Comparison of ENCODE assay signal across 2 cellular contexts in the genomic region with DNA sequence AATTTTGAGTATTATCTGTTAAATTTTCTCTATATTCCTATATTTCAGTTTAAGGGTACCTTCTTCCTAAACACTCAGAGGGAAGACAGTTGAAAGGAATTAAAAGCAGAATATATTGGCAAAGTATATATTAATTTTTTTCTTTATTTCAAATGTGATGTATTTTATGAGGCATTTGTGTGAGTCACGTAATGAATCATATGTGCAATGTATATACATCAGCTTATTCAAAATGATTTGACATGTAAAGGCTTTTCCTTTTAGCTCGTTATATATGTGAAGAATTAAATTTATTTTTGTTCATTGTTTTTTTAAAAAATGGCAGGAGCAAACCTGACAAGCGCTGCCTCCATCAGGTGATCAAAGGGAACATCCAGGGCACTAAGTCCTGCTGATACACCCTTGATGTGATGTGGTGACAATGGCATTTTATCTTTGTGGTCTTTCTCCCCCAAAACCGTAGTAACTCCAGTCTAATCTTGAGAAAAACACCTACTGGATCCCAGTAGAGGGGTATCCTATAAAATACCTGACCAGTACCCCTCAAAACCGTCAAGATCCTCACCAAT.
TF ChIP-seq lines count a peak whose summit lies in the region.

No MANE protein-coding gene starts in this region.

TF ChIP-seq in IMR-90, 13 proteins besides CTCF, POLR2A, EP300 and RAD21:
- TF ChIP-seq FOS (IDR thresholded peaks at IDR 0.05; ENCODE audit: low read depth, low read length) (peak; percentile 37; the same call in 1 of the 2 replicates), RCOR1 (IDR thresholded peaks at IDR 0.05; ENCODE audit: insufficient replicate concordance, low read length) (no peak), CEBPB (IDR thresholded peaks at IDR 0.05; ENCODE audit: low read depth, low read length) (no peak)

TF ChIP-seq in H1, 55 proteins besides CTCF, POLR2A, EP300 and RAD21:
- TF ChIP-seq NRF1 (IDR thresholded peaks at IDR 0.05; ENCODE audit: low read depth, low read length) (no peak), ASH2L (IDR thresholded peaks at IDR 0.05; ENCODE audit: low read length) (no peak), RBBP5 (IDR thresholded peaks at IDR 0.05; ENCODE audit: borderline replicate concordance, low read depth, low read length) (no peak), RFX5 (IDR thresholded peaks at IDR 0.05; ENCODE audit: borderline replicate concordance, low read depth, low read length) (no peak), SP2 (IDR thresholded peaks at IDR 0.05; ENCODE audit: low read length) (no peak), SRF (IDR thresholded peaks at IDR 0.05; ENCODE audit: low read depth, low read length) (no peak), JUND (IDR thresholded peaks at IDR 0.05; ENCODE audit: low read length) (no peak), E2F6 (IDR thresholded peaks at IDR 0.05) (no peak), TAF7 (optimal IDR thresholded peaks at IDR 0.05; ENCODE audit: borderline replicate concordance, low read depth, low read length) (no peak), CTBP2 (IDR thresholded peaks at IDR 0.05; ENCODE audit: borderline replicate concordance, insufficient read depth, insufficient read length, low read length) (no peak), ZNF274 (IDR thresholded peaks at IDR 0.05; ENCODE audit: borderline replicate concordance, extremely low read depth, low read length) (no peak), SP4 (IDR thresholded peaks at IDR 0.05; ENCODE audit: low read length) (no peak), TAF1 (IDR thresholded peaks at IDR 0.05; ENCODE audit: low read depth, low read length) (no peak), CBX5 (IDR thresholded peaks at IDR 0.05; ENCODE audit: low read depth, low read length) (no peak), CHD1 (IDR thresholded peaks at IDR 0.05; ENCODE audit: low read depth, low read length) (no peak)
- TF ChIP-seq, protein P1, sequence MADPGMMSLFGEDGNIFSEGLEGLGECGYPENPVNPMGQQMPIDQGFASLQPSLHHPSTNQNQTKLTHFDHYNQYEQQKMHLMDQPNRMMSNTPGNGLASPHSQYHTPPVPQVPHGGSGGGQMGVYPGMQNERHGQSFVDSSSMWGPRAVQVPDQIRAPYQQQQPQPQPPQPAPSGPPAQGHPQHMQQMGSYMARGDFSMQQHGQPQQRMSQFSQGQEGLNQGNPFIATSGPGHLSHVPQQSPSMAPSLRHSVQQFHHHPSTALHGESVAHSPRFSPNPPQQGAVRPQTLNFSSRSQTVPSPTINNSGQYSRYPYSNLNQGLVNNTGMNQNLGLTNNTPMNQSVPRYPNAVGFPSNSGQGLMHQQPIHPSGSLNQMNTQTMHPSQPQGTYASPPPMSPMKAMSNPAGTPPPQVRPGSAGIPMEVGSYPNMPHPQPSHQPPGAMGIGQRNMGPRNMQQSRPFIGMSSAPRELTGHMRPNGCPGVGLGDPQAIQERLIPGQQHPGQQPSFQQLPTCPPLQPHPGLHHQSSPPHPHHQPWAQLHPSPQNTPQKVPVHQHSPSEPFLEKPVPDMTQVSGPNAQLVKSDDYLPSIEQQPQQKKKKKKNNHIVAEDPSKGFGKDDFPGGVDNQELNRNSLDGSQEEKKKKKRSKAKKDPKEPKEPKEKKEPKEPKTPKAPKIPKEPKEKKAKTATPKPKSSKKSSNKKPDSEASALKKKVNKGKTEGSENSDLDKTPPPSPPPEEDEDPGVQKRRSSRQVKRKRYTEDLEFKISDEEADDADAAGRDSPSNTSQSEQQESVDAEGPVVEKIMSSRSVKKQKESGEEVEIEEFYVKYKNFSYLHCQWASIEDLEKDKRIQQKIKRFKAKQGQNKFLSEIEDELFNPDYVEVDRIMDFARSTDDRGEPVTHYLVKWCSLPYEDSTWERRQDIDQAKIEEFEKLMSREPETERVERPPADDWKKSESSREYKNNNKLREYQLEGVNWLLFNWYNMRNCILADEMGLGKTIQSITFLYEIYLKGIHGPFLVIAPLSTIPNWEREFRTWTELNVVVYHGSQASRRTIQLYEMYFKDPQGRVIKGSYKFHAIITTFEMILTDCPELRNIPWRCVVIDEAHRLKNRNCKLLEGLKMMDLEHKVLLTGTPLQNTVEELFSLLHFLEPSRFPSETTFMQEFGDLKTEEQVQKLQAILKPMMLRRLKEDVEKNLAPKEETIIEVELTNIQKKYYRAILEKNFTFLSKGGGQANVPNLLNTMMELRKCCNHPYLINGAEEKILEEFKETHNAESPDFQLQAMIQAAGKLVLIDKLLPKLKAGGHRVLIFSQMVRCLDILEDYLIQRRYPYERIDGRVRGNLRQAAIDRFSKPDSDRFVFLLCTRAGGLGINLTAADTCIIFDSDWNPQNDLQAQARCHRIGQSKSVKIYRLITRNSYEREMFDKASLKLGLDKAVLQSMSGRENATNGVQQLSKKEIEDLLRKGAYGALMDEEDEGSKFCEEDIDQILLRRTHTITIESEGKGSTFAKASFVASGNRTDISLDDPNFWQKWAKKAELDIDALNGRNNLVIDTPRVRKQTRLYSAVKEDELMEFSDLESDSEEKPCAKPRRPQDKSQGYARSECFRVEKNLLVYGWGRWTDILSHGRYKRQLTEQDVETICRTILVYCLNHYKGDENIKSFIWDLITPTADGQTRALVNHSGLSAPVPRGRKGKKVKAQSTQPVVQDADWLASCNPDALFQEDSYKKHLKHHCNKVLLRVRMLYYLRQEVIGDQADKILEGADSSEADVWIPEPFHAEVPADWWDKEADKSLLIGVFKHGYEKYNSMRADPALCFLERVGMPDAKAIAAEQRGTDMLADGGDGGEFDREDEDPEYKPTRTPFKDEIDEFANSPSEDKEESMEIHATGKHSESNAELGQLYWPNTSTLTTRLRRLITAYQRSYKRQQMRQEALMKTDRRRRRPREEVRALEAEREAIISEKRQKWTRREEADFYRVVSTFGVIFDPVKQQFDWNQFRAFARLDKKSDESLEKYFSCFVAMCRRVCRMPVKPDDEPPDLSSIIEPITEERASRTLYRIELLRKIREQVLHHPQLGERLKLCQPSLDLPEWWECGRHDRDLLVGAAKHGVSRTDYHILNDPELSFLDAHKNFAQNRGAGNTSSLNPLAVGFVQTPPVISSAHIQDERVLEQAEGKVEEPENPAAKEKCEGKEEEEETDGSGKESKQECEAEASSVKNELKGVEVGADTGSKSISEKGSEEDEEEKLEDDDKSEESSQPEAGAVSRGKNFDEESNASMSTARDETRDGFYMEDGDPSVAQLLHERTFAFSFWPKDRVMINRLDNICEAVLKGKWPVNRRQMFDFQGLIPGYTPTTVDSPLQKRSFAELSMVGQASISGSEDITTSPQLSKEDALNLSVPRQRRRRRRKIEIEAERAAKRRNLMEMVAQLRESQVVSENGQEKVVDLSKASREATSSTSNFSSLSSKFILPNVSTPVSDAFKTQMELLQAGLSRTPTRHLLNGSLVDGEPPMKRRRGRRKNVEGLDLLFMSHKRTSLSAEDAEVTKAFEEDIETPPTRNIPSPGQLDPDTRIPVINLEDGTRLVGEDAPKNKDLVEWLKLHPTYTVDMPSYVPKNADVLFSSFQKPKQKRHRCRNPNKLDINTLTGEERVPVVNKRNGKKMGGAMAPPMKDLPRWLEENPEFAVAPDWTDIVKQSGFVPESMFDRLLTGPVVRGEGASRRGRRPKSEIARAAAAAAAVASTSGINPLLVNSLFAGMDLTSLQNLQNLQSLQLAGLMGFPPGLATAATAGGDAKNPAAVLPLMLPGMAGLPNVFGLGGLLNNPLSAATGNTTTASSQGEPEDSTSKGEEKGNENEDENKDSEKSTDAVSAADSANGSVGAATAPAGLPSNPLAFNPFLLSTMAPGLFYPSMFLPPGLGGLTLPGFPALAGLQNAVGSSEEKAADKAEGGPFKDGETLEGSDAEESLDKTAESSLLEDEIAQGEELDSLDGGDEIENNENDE (IDR thresholded peaks at IDR 0.05; ENCODE audit: insufficient replicate concordance, low read length), result no peak
